ENCODE assay signal across 9 cellular contexts in the genomic region with DNA sequence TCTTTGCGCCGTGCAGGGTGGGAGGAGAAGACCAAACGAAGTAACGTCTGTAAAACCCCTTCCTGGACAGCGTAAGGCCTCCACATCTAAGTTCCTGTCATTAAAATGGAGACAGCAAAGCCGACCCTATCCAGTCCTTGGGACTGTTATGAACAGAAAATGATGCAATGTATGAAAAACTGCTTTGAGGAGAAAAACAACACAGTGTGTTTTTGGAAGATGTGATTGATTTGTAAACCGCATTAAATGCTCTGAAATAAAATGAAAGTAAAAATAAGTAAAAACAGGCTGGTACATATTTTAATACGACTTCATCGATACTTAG. TPM values are rescaled to one million over a fixed set of nuclear protein-coding genes. Genes with fewer than 3 reads are reported as not detected.
DNase-seq lines count a peak whose midpoint lies in the region; ATAC-seq, FAIRE-seq and TF ChIP-seq lines count a peak whose summit lies in the region.
"Had no signal": no experiment of that assay in that cellular context is flagged by ENCODE, and none has a peak within 500 bp of the region (broad histone marks: within the 10 kb centered on the region; RNA-seq: fewer than 3 reads in every experiment).

No MANE protein-coding gene starts in this region.

- H3K9ac ChIP-seq in HUES48 (ENCODE audit: low read depth, low read length) = no peak overlapping the region
- peak overlapping the region; percentile 85 for H3K9ac ChIP-seq in astrocyte (ENCODE audit: low read length)

- H3K4me2 ChIP-seq in astrocyte (ENCODE audit: low read length) = peak overlapping the region; percentile 87

- peaks cover 5% of the 10 kb centered on the region for H3K27me3 Mint-ChIP-seq in astrocyte (ENCODE audit: low read depth, unreplicated experiment)

- no peak for TF ChIP-seq CTCF in AG04449 (IDR thresholded peaks at IDR 0.05; ENCODE audit: insufficient read depth, low read length, missing control alignments)
- TF ChIP-seq CTCF in astrocyte (IDR thresholded peaks at IDR 0.05; ENCODE audit: insufficient read depth, low read depth, low read length) = no peak

- no peaks in the 10 kb centered on the region; the same call in 1 of the 2 replicates for H3K27me3 ChIP-seq in HUES48 (ENCODE audit: control insufficient read depth, insufficient read depth, low read length)
- H3K27me3 ChIP-seq in astrocyte (ENCODE audit: insufficient read depth, low read length) = peaks cover 5% of the 10 kb centered on the region
- H3K27me3 ChIP-seq in mononuclear cell (ENCODE audit: insufficient read depth, low read length) = no peaks in the 10 kb centered on the region

- H3K9me3 Mint-ChIP-seq in astrocyte (ENCODE audit: unreplicated experiment) = peaks cover 3% of the 10 kb centered on the region

- H3K4me1 ChIP-seq in HUES48 (ENCODE audit: control insufficient read depth, insufficient read depth, low read length) (peaks cover 8% of the 10 kb centered on the region), astrocyte (ENCODE audit: insufficient read depth, low read length) (peaks cover 27% of the 10 kb centered on the region), mononuclear cell (ENCODE audit: insufficient read depth, low read length) (peaks cover 22% of the 10 kb centered on the region)

- POLR2A ChIA-PET in AG04449 (lab: Yijun Ruan, JAX) = interaction anchor here (0.6 to 0.8 kb wide), 2 partner anchors 11 to 219 kb away, joined by 3 read pairs; partner anchors contain the start of gene CFAP298

- peaks cover 4% of the 10 kb centered on the region for H3K36me3 Mint-ChIP-seq in astrocyte (ENCODE audit: low read depth, unreplicated experiment)

- peaks cover 20% of the 10 kb centered on the region for H3K4me1 Mint-ChIP-seq in astrocyte (ENCODE audit: low read depth, unreplicated experiment)

- H3K4me3 ChIP-seq in AG04449 (ENCODE audit: low read depth, low read length) (peak overlapping the region; percentile 93), HUES48 (ENCODE audit: low read depth, low read length) (peak overlapping the region; percentile 94), astrocyte (ENCODE audit: insufficient read depth, low read depth, low read length) (peak overlapping the region; percentile 88), mononuclear cell (ENCODE audit: low read length) (peak overlapping the region; percentile 73)

- CTCF ChIA-PET in AG04449 (lab: Yijun Ruan, JAX) = interaction anchor here (4.0 to 7.5 kb wide), 3 partner anchors 11 to 206 kb away, joined by 15 to 94 read pairs (median 46); no protein-coding TSS in a partner anchor

- peak overlapping the region; percentile 92 for H2AFZ ChIP-seq in astrocyte (ENCODE audit: low read depth, low read length)

- H3K9me3 ChIP-seq in HUES48 (ENCODE audit: control insufficient read depth, insufficient read depth, low read length) (no peaks in the 10 kb centered on the region), astrocyte (ENCODE audit: insufficient read depth, low read depth, low read length) (no peaks in the 10 kb centered on the region), mononuclear cell (ENCODE audit: low read depth, low read length) (no peaks in the 10 kb centered on the region)

- H3K27ac ChIP-seq in HUES48 (ENCODE audit: low read depth, low read length) (no peak overlapping the region), astrocyte (ENCODE audit: low read depth, low read length) (peak overlapping the region; percentile 81)

- FAIRE-seq in astrocyte (lab: Jason Lieb, UNC) = no peak
- FAIRE-seq: TTC549 had no signal

- H3K27ac Mint-ChIP-seq in astrocyte (ENCODE audit: unreplicated experiment) = no peak overlapping the region

- no peak for ATAC-seq in GM18858 (IDR thresholded peaks at IDR 0.05; ENCODE audit: unreplicated experiment)
- ATAC-seq in GM21717 (IDR thresholded peaks at IDR 0.05; ENCODE audit: unreplicated experiment) = no peak

- peaks cover 25% of the 10 kb centered on the region for H4K20me1 ChIP-seq in astrocyte (ENCODE audit: insufficient read depth, low read length)

- peak overlapping the region; percentile 91 for H3K4me3 Mint-ChIP-seq in astrocyte (ENCODE audit: unreplicated experiment)

- H3K79me2 ChIP-seq in astrocyte (ENCODE audit: insufficient read depth, low read length) = peaks cover 41% of the 10 kb centered on the region

- DNase-seq in AG04449 (ENCODE audit: low read depth, low spot score) (no peak), astrocyte (ENCODE audit: low read depth) (no peak), NCI-H2081 (lab: John Stamatoyannopoulos, UW) (no peak)
- no peak for DNase-seq in stimulated activated CD8-positive, alpha-beta memory T cell treated with anti-CD3 and anti-CD28 coated beads, Interleukin-4, amount 100 ng/mL, for 48 hours

- peaks cover 14% of the 10 kb centered on the region; the same call in 1 of the 2 replicates for H3K36me3 ChIP-seq in HUES48 (ENCODE audit: control insufficient read depth, insufficient read depth, low read length)
- no peaks in the 10 kb centered on the region for H3K36me3 ChIP-seq in astrocyte (ENCODE audit: insufficient read depth, low read length)

RNA-seq across cellular contexts. Expression of gene URB1, which starts 0.8 kb away (rescaled TPM):
- total RNA-seq in astrocyte (17.8 and 19.2 TPM in 2 replicates), mononuclear cell (3.5 TPM)

RNA-seq across cellular contexts. Expression of gene EVA1C, which starts 18.9 kb away (rescaled TPM):
- total RNA-seq in astrocyte = not detected in 2 replicates
- total RNA-seq in mononuclear cell = 4.9 TPM
